In the genomic region with DNA sequence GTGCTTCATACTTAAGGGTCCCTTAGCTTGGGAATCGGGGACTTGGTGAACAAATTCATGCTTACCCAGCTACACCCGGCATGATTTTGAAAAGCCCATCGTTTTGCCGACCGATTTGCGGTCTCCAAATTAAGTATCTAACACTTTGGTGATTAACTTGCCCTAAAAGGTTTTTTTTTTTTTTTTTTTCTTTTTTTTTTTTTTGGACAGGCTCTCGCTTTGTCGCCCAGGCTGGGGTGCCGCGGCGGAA, we compare ENCODE assay signal across 8 cellular contexts. TPM values are rescaled to one million over a fixed set of nuclear protein-coding genes. Genes with fewer than 3 reads are reported as not detected.
DNase-seq lines count a peak whose midpoint lies in the region; ATAC-seq and TF ChIP-seq lines count a peak whose summit lies in the region.

No MANE protein-coding gene starts in this region.

- no peak for ATAC-seq in activated CD4-positive, alpha-beta T cell treated with anti-CD3 and anti-CD28 coated beads for 36 hours
- no peak for ATAC-seq in activated naive CD8-positive, alpha-beta T cell treated with anti-CD3 and anti-CD28 coated beads, Interleukin-2, amount 10 ng/mL, durations not matched to agents 7 days and 5 days (ENCODE audit: low read depth)

- POLR2A ChIA-PET in activated CD4-positive, alpha-beta T cell treated with anti-CD3 and anti-CD28 coated beads for 36 hours (lab: Charles Lee): interaction anchor here (0.6 kb wide), 1 partner anchor 420 kb away, joined by 3 read pairs; no protein-coding TSS in a partner anchor
- POLR2A ChIA-PET in activated naive CD8-positive, alpha-beta T cell treated with anti-CD3 and anti-CD28 coated beads, Interleukin-2, amount 10 ng/mL, durations not matched to agents 7 days and 5 days (lab: Charles Lee): interaction anchor here (0.6 to 1.7 kb wide), 8 partner anchors 30 to 365 kb away, joined by 3 to 11 read pairs (median 5); a partner anchor contains a TSS

- H3K27me3 Mint-ChIP-seq in activated CD4-positive, alpha-beta T cell treated with anti-CD3 and anti-CD28 coated beads for 36 hours: no peaks in the 10 kb centered on the region
- no peaks in the 10 kb centered on the region for H3K27me3 Mint-ChIP-seq in activated naive CD8-positive, alpha-beta T cell treated with anti-CD3 and anti-CD28 coated beads, Interleukin-2, amount 10 ng/mL, durations not matched to agents 7 days and 5 days

- CTCF ChIA-PET in activated CD4-positive, alpha-beta T cell treated with anti-CD3 and anti-CD28 coated beads for 36 hours (lab: Charles Lee): interaction anchor here (0.6 to 2.1 kb wide), 5 partner anchors 9 to 265 kb away, joined by 3 to 11 read pairs (median 5); no protein-coding TSS in a partner anchor

- peak overlapping the region; percentile 77 for H3K4me3 Mint-ChIP-seq in activated CD4-positive, alpha-beta T cell treated with anti-CD3 and anti-CD28 coated beads for 36 hours
- peak overlapping the region; percentile 94 for H3K4me3 Mint-ChIP-seq in activated naive CD8-positive, alpha-beta T cell treated with anti-CD3 and anti-CD28 coated beads, Interleukin-2, amount 10 ng/mL, durations not matched to agents 7 days and 5 days

- no peak for DNase-seq in activated CD4-positive, alpha-beta T cell treated with anti-CD3 and anti-CD28 coated beads for 36 hours
- no peak for DNase-seq in activated CD4-positive, alpha-beta T cell treated with anti-CD3 and anti-CD28 coated beads for 1 hour
- DNase-seq in activated naive CD8-positive, alpha-beta T cell treated with anti-CD3 and anti-CD28 coated beads, Interleukin-2, amount 10 ng/mL, durations not matched to agents 7 days and 5 days: no peak
- DNase-seq in kidney epithelial cell (ENCODE audit: low read depth) (no peak), suprapubic skin (ENCODE audit: low spot score in 2 of 2) (no peak), cerebellar cortex (ENCODE audit: low spot score) (no peak), AG08395 (ENCODE audit: low spot score) (no peak)
- DNase-seq in stimulated activated CD4-positive, alpha-beta T cell treated with anti-CD3 and anti-CD28 coated beads, Interleukin-2, amount 100 ng/mL, for 48 hours: no peak

- peak overlapping the region; percentile 100 for H3K27ac ChIP-seq in suprapubic skin

- H3K4me3 ChIP-seq in kidney epithelial cell (ENCODE audit: low read depth, low read length) (peak overlapping the region; percentile 65), suprapubic skin (peak overlapping the region; percentile 97)

- no peak for TF ChIP-seq EP300 in suprapubic skin (IDR thresholded peaks at IDR 0.05)

- H3K4me1 ChIP-seq in suprapubic skin: peaks cover 46% of the 10 kb centered on the region

- intact Hi-C loops in activated CD4-positive, alpha-beta T cell treated with anti-CD3 and anti-CD28 coated beads for 36 hours (cut with DNase I, micrococcal nuclease): loop anchor here (1.0 to 10.0 kb wide), 22 partner anchors 8 to 1849 kb away; a partner anchor contains a TSS

- H3K27ac Mint-ChIP-seq in activated CD4-positive, alpha-beta T cell treated with anti-CD3 and anti-CD28 coated beads for 36 hours: peak overlapping the region; percentile 92
- peak overlapping the region; percentile 97 for H3K27ac Mint-ChIP-seq in activated naive CD8-positive, alpha-beta T cell treated with anti-CD3 and anti-CD28 coated beads, Interleukin-2, amount 10 ng/mL, durations not matched to agents 7 days and 5 days

- peaks cover 42% of the 10 kb centered on the region for H3K4me1 Mint-ChIP-seq in activated CD4-positive, alpha-beta T cell treated with anti-CD3 and anti-CD28 coated beads for 36 hours
- peaks cover 54% of the 10 kb centered on the region for H3K4me1 Mint-ChIP-seq in activated naive CD8-positive, alpha-beta T cell treated with anti-CD3 and anti-CD28 coated beads, Interleukin-2, amount 10 ng/mL, durations not matched to agents 7 days and 5 days

- H3K36me3 Mint-ChIP-seq in activated CD4-positive, alpha-beta T cell treated with anti-CD3 and anti-CD28 coated beads for 36 hours (ENCODE audit: low read depth): peaks cover 43% of the 10 kb centered on the region
- H3K36me3 Mint-ChIP-seq in activated naive CD8-positive, alpha-beta T cell treated with anti-CD3 and anti-CD28 coated beads, Interleukin-2, amount 10 ng/mL, durations not matched to agents 7 days and 5 days: peaks cover 34% of the 10 kb centered on the region

- TF ChIP-seq POLR2A in suprapubic skin (IDR thresholded peaks at IDR 0.05): no peak

- 1% methylated on average over 11 of the region's 11 CpGs for WGBS in suprapubic skin

- H3K27me3 ChIP-seq in kidney epithelial cell (ENCODE audit: control insufficient read depth, insufficient read depth, low read length) (no peaks in the 10 kb centered on the region), suprapubic skin (no peaks in the 10 kb centered on the region)

- TF ChIP-seq CTCF in kidney epithelial cell (IDR thresholded peaks at IDR 0.05; ENCODE audit: insufficient read depth, low read length, poor library complexity, severe bottlenecking): no peak
- no peak for TF ChIP-seq CTCF in suprapubic skin (IDR thresholded peaks at IDR 0.05)

- H3K9me3 ChIP-seq in suprapubic skin: no peaks in the 10 kb centered on the region

- H3K9me3 Mint-ChIP-seq in activated CD4-positive, alpha-beta T cell treated with anti-CD3 and anti-CD28 coated beads for 36 hours (ENCODE audit: low read depth): no peaks in the 10 kb centered on the region
- H3K9me3 Mint-ChIP-seq in activated naive CD8-positive, alpha-beta T cell treated with anti-CD3 and anti-CD28 coated beads, Interleukin-2, amount 10 ng/mL, durations not matched to agents 7 days and 5 days: no peaks in the 10 kb centered on the region

- H3K36me3 ChIP-seq in kidney epithelial cell (ENCODE audit: control insufficient read depth, insufficient read depth, low read length) (peaks cover 3% of the 10 kb centered on the region), suprapubic skin (peaks cover 23% of the 10 kb centered on the region)

RNA-seq across cellular contexts. Expression of a gene that starts 0.8 kb away (rescaled TPM):
- total RNA-seq in activated CD4-positive, alpha-beta T cell treated with anti-CD3 and anti-CD28 coated beads for 36 hours: 1,000 to 10,000 TPM; 1,344 to 1,372 TPM
- total RNA-seq in activated naive CD8-positive, alpha-beta T cell treated with anti-CD3 and anti-CD28 coated beads, Interleukin-2, amount 10 ng/mL, durations not matched to agents 7 days and 5 days: 100 to 1,000 TPM; 372 to 398 TPM
- 648 and 691 TPM in 2 replicates for total RNA-seq in kidney epithelial cell
- 100 to 1,000 TPM; 240 to 651 (median 430) TPM for total RNA-seq in suprapubic skin

RNA-seq across cellular contexts. Expression of a gene that starts 52.0 kb away (rescaled TPM):
- total RNA-seq in activated CD4-positive, alpha-beta T cell treated with anti-CD3 and anti-CD28 coated beads for 36 hours: 10 to 100 TPM; 18.2 to 24.8 TPM
- 10 to 100 TPM; 38.6 to 38.8 TPM for total RNA-seq in activated naive CD8-positive, alpha-beta T cell treated with anti-CD3 and anti-CD28 coated beads, Interleukin-2, amount 10 ng/mL, durations not matched to agents 7 days and 5 days
- total RNA-seq in kidney epithelial cell: 14.0 and 16.2 TPM in 2 replicates
- total RNA-seq in suprapubic skin: 10 to 100 TPM; 27.3 to 39.4 (median 33.0) TPM
